9 cellular contexts compared by ENCODE assay signal in genomic region chr3:196317399-196317701, GRCh38. TPM values are rescaled to one million over a fixed set of nuclear protein-coding genes. Genes with fewer than 3 reads are reported as not detected.
DNase-seq lines count a peak whose midpoint lies in the region; ATAC-seq and TF ChIP-seq lines count a peak whose summit lies in the region.
"Not testable (repeated sequence)": the region's sequence is repeated elsewhere in the genome, so short reads cannot be mapped to it uniquely, and the experiment has no call there.
"Had no signal": no experiment of that assay in that cellular context is flagged by ENCODE, and none has a peak within 500 bp of the region (broad histone marks: within the 10 kb centered on the region; RNA-seq: fewer than 3 reads in every experiment).

No MANE protein-coding gene starts in this region.

- H3K27ac ChIP-seq in AG04450 (ENCODE audit: low read depth, low read length) (peak overlapping the region; percentile 82), cingulate gyrus (ENCODE audit: low read depth, low read length) (peak overlapping the region; percentile 87), right cardiac atrium (ENCODE audit: low read length) (peak overlapping the region; percentile 84)

- H3K27me3 ChIP-seq in AG04450 (ENCODE audit: control insufficient read depth, insufficient read depth, low read length); right cardiac atrium (ENCODE audit: control insufficient read depth, insufficient read depth): not testable (repeated sequence)

- not testable (repeated sequence) for TF ChIP-seq CTCF in AG04450 (IDR thresholded peaks at IDR 0.05; ENCODE audit: low read depth, low read length)

- DNase-seq in AG04450 (ENCODE audit: low read depth, low spot score); right cardiac atrium: not testable (repeated sequence)
- peak; percentile 43 for DNase-seq in NCI-H2107 treated with DMSO at 0.1 percent for 48 hours (lab: John Stamatoyannopoulos, UW; ENCODE audit: unreplicated experiment)
- peak; percentile 45 for DNase-seq in activated T-cell treated with anti-CD3 and anti-CD28 coated beads for 1 hour (ENCODE audit: low read depth)
- DNase-seq in naive thymus-derived CD8-positive, alpha-beta T cell, result peak in 1 of 10 donors; percentile 42
- peak in 2 of 3 donors; percentile 15 to 41 for DNase-seq in stimulated activated CD4-positive, alpha-beta T cell treated with anti-CD3 and anti-CD28 coated beads, TNF-alpha, amount 100 ng/mL, for 48 hours (ENCODE audit: low read depth in 3 of 3)

- peak overlapping the region; percentile 86 for H3K4me3 ChIP-seq in AG04450 (ENCODE audit: low read depth, low read length)
- peak overlapping the region; percentile 74 for H3K4me3 ChIP-seq in right cardiac atrium (ENCODE audit: low read length)

- CTCF ChIA-PET in AG04450 (lab: Charles Lee), result not testable (repeated sequence)

- peak overlapping the region; percentile 86 to 97 (median 92) for H3K4me3 Mint-ChIP-seq in naive thymus-derived CD8-positive, alpha-beta T cell

- H3K4me1 ChIP-seq in right cardiac atrium (ENCODE audit: control insufficient read depth, insufficient read depth, low read length), result not testable (repeated sequence)

- H3K9me3 ChIP-seq in AG04450 (ENCODE audit: control insufficient read depth, insufficient read depth, low read length); right cardiac atrium (ENCODE audit: control insufficient read depth, low read length): not testable (repeated sequence)

- H3K4me1 Mint-ChIP-seq in naive thymus-derived CD8-positive, alpha-beta T cell, result peaks cover 2 to 15% (median 9%) of the 10 kb centered on the region in 4 donors

- WGBS in right cardiac atrium, result 1% methylated on average over 13 of the region's 14 CpGs

- H3K27me3 Mint-ChIP-seq in naive thymus-derived CD8-positive, alpha-beta T cell, result not testable (repeated sequence)

- H3K27ac Mint-ChIP-seq in naive thymus-derived CD8-positive, alpha-beta T cell, result peak overlapping the region; percentile 82 to 98 (median 96)

- POLR2A ChIA-PET in AG04450 (lab: Yijun Ruan, JAX), result interaction anchor here (0.6 to 0.9 kb wide), 4 partner anchors 8 to 241 kb away, joined by 3 to 9 read pairs (median 4); partner anchors contain the start of gene UBXN7
- POLR2A ChIA-PET in naive thymus-derived CD8-positive, alpha-beta T cell (lab: Charles Lee), result interaction anchor here (0.6 to 2.0 kb wide), 7 partner anchors 28 to 1668 kb away, joined by 3 to 11 read pairs (median 5); partner anchors contain the start of genes FBXO45, UBXN7 and WDR53

- intact Hi-C loops in right cardiac atrium (cut with DNase I), result not testable (repeated sequence)

- not testable (repeated sequence) for H3K9me3 Mint-ChIP-seq in naive thymus-derived CD8-positive, alpha-beta T cell

- ATAC-seq in GM21360 (IDR thresholded peaks at IDR 0.05; ENCODE audit: unreplicated experiment), result peak; percentile 31
- ATAC-seq in right cardiac atrium; naive thymus-derived CD8-positive, alpha-beta T cell: not testable (repeated sequence)

- not testable (repeated sequence) for H3K36me3 Mint-ChIP-seq in naive thymus-derived CD8-positive, alpha-beta T cell

RNA-seq across cellular contexts. Expression of gene DYNLT2B, which starts 0.7 kb away (rescaled TPM):
- polyA plus RNA-seq in AG04450 (2011; rRNA removed) (7.9 and 9.8 TPM in 2 replicates), right cardiac atrium (8.4 TPM)
- polyA minus RNA-seq in AG04450 (2011; rRNA and poly(A)+ RNA removed), result 1.5 and 1.6 TPM in 2 replicates
- total RNA-seq in right cardiac atrium, result 1 to 10 TPM; 3.6 to 4.7 (median 4.7) TPM
- total RNA-seq in naive thymus-derived CD8-positive, alpha-beta T cell, result 1 to 10 TPM; 4.2 to 5.4 TPM
- 10 to 100 TPM in 1 of 3 donors, 1 to 10 TPM in 2; 9.2 to 12.6 (median 10.0) TPM for polyA plus RNA-seq in naive thymus-derived CD8-positive, alpha-beta T cell

RNA-seq across cellular contexts. Expression of gene TM4SF19, which starts 20.8 kb away (rescaled TPM):
- polyA plus RNA-seq in AG04450 (2011; rRNA removed) (not detected in 2 replicates), right cardiac atrium (not detected)
- polyA minus RNA-seq in AG04450 (2011; rRNA and poly(A)+ RNA removed), result not detected in 2 replicates
- not detected for total RNA-seq in right cardiac atrium
- under 1 TPM in 1 of 2 experiments, not detected in 1; 0.66 TPM for total RNA-seq in naive thymus-derived CD8-positive, alpha-beta T cell
- polyA plus RNA-seq in naive thymus-derived CD8-positive, alpha-beta T cell, result 1 to 10 TPM in 1 of 3 donors, under 1 TPM in 1, not detected in 1; 0.09 to 1.6 TPM
- total RNA-seq: pulmonary artery endothelial cell had no signal

RNA-seq across cellular contexts. Expression of gene PCYT1A, which starts 29.8 kb away (rescaled TPM):
- 71.4 and 76.6 TPM in 2 replicates for polyA plus RNA-seq in AG04450 (2011; rRNA removed)
- 144 and 234 TPM in 2 replicates for polyA minus RNA-seq in AG04450 (2011; rRNA and poly(A)+ RNA removed)
- 10 to 100 TPM; 79.7 to 87.7 (median 85.7) TPM for total RNA-seq in right cardiac atrium
- 34.8 TPM for polyA plus RNA-seq in right cardiac atrium
- total RNA-seq in naive thymus-derived CD8-positive, alpha-beta T cell, result 10 to 100 TPM; 50.8 to 52.2 TPM
- polyA plus RNA-seq in naive thymus-derived CD8-positive, alpha-beta T cell, result 10 to 100 TPM in 2 of 3 donors, 1 to 10 TPM in 1; 7.6 to 12.6 (median 10.4) TPM
